ENCODE assay signal across 32 cellular contexts in genomic region chr10:78269061-78269460, GRCh38.
"Had no signal": no experiment of that assay in that cellular context is flagged by ENCODE, and none has a peak within 500 bp of the region (broad histone marks: within the 10 kb centered on the region; RNA-seq: fewer than 3 reads in every experiment).

No MANE protein-coding gene starts in this region.

- H3K36me3 ChIP-seq: brain microvascular endothelial cell, WERI-Rb-1 had no signal

- H3K4me2 ChIP-seq: KMS-11 had no signal

- DNase-seq: activated CD4-positive, alpha-beta memory T cell treated with anti-CD3 and anti-CD28 coated beads, Interleukin-2, amount 10 ng/mL, durations not matched to agents 7 days and 5 days; activated CD4-positive, alpha-beta T cell treated with anti-CD3 and anti-CD28 coated beads for 1 hour; activated CD4-positive, alpha-beta T cell treated with anti-CD3 and anti-CD28 coated beads for 48 hours; activated CD4-positive, CD25-positive, alpha-beta regulatory T cell; activated CD8-positive, alpha-beta memory T cell treated with anti-CD3 and anti-CD28 coated beads for 24 hours; activated CD8-positive, alpha-beta memory T cell treated with anti-CD3 and anti-CD28 coated beads, Interleukin-2, amount 10 ng/mL, durations not matched to agents 7 days and 5 days; activated CD8-positive, alpha-beta memory T cell treated with anti-CD3 and anti-CD28 coated beads, Interleukin-2, amount 50 U/mL, for 48 hours; activated effector memory CD4-positive, alpha-beta T cell treated with Interleukin-2 at 50 U/mL for 16 hours; activated naive CD4-positive, alpha-beta T cell treated with anti-CD3 and anti-CD28 coated beads, Interleukin-2, amount 10 ng/mL, durations not matched to agents 7 days and 5 days; activated naive CD8-positive, alpha-beta T cell treated with anti-CD3 and anti-CD28 coated beads, Interleukin-2, amount 50 U/mL, for 24 hours; activated T-cell treated with anti-CD3 and anti-CD28 coated beads, Interleukin-2, amount 50 U/mL, for 48 hours; anterior cingulate cortex; brain microvascular endothelial cell; MM.1S; MV-4-11; NCI-H1092; NCI-H1436 treated with DMSO at 0.1 percent for 48 hours; NCI-H187 treated with DMSO at 0.1 percent for 48 hours; NCI-H2081; NCI-H2227 treated with DMSO at 0.1 percent for 48 hours; NCI-H446; NCI-H510A treated with DMSO at 0.1 percent for 48 hours; NCI-H526 treated with DMSO at 0.1 percent for 48 hours; NCI-H774; RPMI8226; SHP77 treated with DMSO at 0.1 percent for 48 hours; SW 1271; T-helper 1 cell; T1000; WERI-Rb-1 had no signal

- H3K27ac ChIP-seq: brain microvascular endothelial cell, KMS-11, WERI-Rb-1 had no signal

- H3K27me3 ChIP-seq: brain microvascular endothelial cell had no signal

- H3K9ac ChIP-seq: KMS-11 had no signal

- ATAC-seq: activated CD8-positive, alpha-beta memory T cell treated with anti-CD3 and anti-CD28 coated beads, Interleukin-2, amount 10 ng/mL, durations not matched to agents 7 days and 5 days; activated naive CD8-positive, alpha-beta T cell treated with anti-CD3 and anti-CD28 coated beads, Interleukin-2, amount 50 U/mL, for 24 hours; Panc1 had no signal
